ENCODE assay signal across 8 cellular contexts in genomic region chr10:110502851-110503301, GRCh38. TPM values are rescaled to one million over a fixed set of nuclear protein-coding genes. Genes with fewer than 3 reads are reported as not detected.
DNase-seq lines count a peak whose midpoint lies in the region; ATAC-seq and TF ChIP-seq lines count a peak whose summit lies in the region.

No MANE protein-coding gene starts in this region.

- TF ChIP-seq CTCF in astrocyte of the spinal cord (IDR thresholded peaks at IDR 0.05; ENCODE audit: low read depth, low read length): no peak
- no peak for TF ChIP-seq CTCF in left lung (IDR thresholded peaks at IDR 0.05)
- TF ChIP-seq CTCF in upper lobe of left lung (IDR thresholded peaks at IDR 0.05): no peak

- peak; percentile 31 for ATAC-seq in HG02840 (IDR thresholded peaks at IDR 0.05; ENCODE audit: low FRiP score, unreplicated experiment)
- ATAC-seq in left lung: peak; percentile 3
- peak in 1 of 2 donors; percentile 45 for ATAC-seq in upper lobe of left lung (ENCODE audit: low FRiP score in 2 of 2)

- H3K36me3 ChIP-seq in left lung: peaks cover 0 to 17% of the 10 kb centered on the region in 2 donors
- H3K36me3 ChIP-seq in upper lobe of left lung: peaks cover 0 to 14% (median 2%) of the 10 kb centered on the region in 4 donors
- no peaks in the 10 kb centered on the region for H3K36me3 ChIP-seq in HAP-1 (replicated peaks)

- in situ Hi-C loops in astrocyte of the spinal cord (cut with HindIII; ENCODE audit: low sequenced_read_pairs): no loop called here
- in situ Hi-C loops in HAP-1 (cut with MboI; ENCODE audit: low sequenced_read_pairs): no loop called here

- no peak for TF ChIP-seq POLR2A in upper lobe of left lung (IDR thresholded peaks at IDR 0.05)

- DNase-seq in stimulated activated CD4-positive, alpha-beta T cell treated with anti-CD3 and anti-CD28 coated beads, Interleukin-1b, Interleukin-23, amount 100 ng/mL, for 48 hours: peak; percentile 24
- no peak for DNase-seq in stimulated activated CD4-positive, alpha-beta T cell treated with anti-CD3 and anti-CD28 coated beads, Interleukin-12 subunit alpha, Interleukin-12 subunit beta, amount 100 ng/mL, for 4 hours
- DNase-seq in NCI-H446 (lab: John Stamatoyannopoulos, UW) (peak; percentile 91 to 95), astrocyte of the spinal cord (ENCODE audit: low read depth, low spot score) (peak; percentile 79), left lung (peak in 1 of 2 donors; percentile 62), upper lobe of left lung (peak in 1 of 2 donors; percentile 60), HAP-1 (ENCODE audit: low spot score in 2 of 2) (no peak)

- H3K4me3 ChIP-seq in astrocyte of the spinal cord (ENCODE audit: low read depth, low read length): no peak overlapping the region
- no peak overlapping the region for H3K4me3 ChIP-seq in left lung
- H3K4me3 ChIP-seq in upper lobe of left lung: no peak overlapping the region
- no peak overlapping the region for H3K4me3 ChIP-seq in HAP-1

- H3K9me3 ChIP-seq in left lung: no peaks in the 10 kb centered on the region
- H3K9me3 ChIP-seq in upper lobe of left lung: no peaks in the 10 kb centered on the region
- no peaks in the 10 kb centered on the region for H3K9me3 ChIP-seq in HAP-1

- intact Hi-C loops in left lung (cut with DNase I): no loop called here

- H3K27ac ChIP-seq in left lung (peak overlapping the region; percentile 78 to 80), upper lobe of left lung (peak overlapping the region; percentile 69 to 84 (median 82))

- 14 to 17% methylated on average over 3 of the region's 3 CpGs for whole genome bisulfite sequencing in upper lobe of left lung, 2 donors

- no peak for TF ChIP-seq EP300 in upper lobe of left lung (IDR thresholded peaks at IDR 0.05)

- peaks cover 0 to 17% of the 10 kb centered on the region in 2 donors for H3K27me3 ChIP-seq in left lung
- peaks cover 0 to 4% (median 0%) of the 10 kb centered on the region in 4 donors for H3K27me3 ChIP-seq in upper lobe of left lung
- H3K27me3 ChIP-seq in HAP-1 (ENCODE audit: low read depth): no peaks in the 10 kb centered on the region

- peaks cover 56 to 89% of the 10 kb centered on the region in 2 donors for H3K4me1 ChIP-seq in left lung
- H3K4me1 ChIP-seq in upper lobe of left lung: peaks cover 81 to 92% (median 83%) of the 10 kb centered on the region in 4 donors
- H3K4me1 ChIP-seq in HAP-1: peaks cover 3% of the 10 kb centered on the region

RNA-seq across cellular contexts. Expression of gene DUSP5, which starts 5.2 kb away (rescaled TPM):
- 10 to 100 TPM; 11.3 to 18.8 TPM for total RNA-seq in left lung
- 10 to 100 TPM in 3 of 6 donors, 1 to 10 TPM in 3; 1.0 to 19.3 (median 10.0) TPM for total RNA-seq in upper lobe of left lung

Comparison
In these comparisons a context has a peak if more than half of its experiments do, and no peak if none do; other contexts are left out.
1. DNase-seq: peak in stimulated activated CD4-positive, alpha-beta T cell treated with anti-CD3 and anti-CD28 coated beads, Interleukin-1b, Interleukin-23, amount 100 ng/mL, for 48 hours (single experiment), NCI-H446 (2 of 2) and astrocyte of the spinal cord (single experiment); none in stimulated activated CD4-positive, alpha-beta T cell treated with anti-CD3 and anti-CD28 coated beads, Interleukin-12 subunit alpha, Interleukin-12 subunit beta, amount 100 ng/mL, for 4 hours (single experiment) and HAP-1 (0 of 2).